10 cellular contexts compared by ENCODE assay signal in genomic region chr10:59536576-59537014, GRCh38.
DNase-seq lines count a peak whose midpoint lies in the region; ATAC-seq and TF ChIP-seq lines count a peak whose summit lies in the region.
"Had no signal": no experiment of that assay in that cellular context is flagged by ENCODE, and none has a peak within 500 bp of the region (broad histone marks: within the 10 kb centered on the region; RNA-seq: fewer than 3 reads in every experiment).

No MANE protein-coding gene starts in this region.

- H3K4me3 ChIP-seq in mucosa of rectum (ENCODE audit: low read length in 2 of 2), result no peak overlapping the region
- H3K4me3 ChIP-seq in upper lobe of right lung, result no peak overlapping the region

- no peak overlapping the region for H3K4me3 Mint-ChIP-seq in T-helper 2 cell treated with Interferon-gamma antibody and Interleukin-4, amounts not matched to agents 5 μg/mL and 100 μg/mL, for 36 hours

- no peaks in the 10 kb centered on the region for H3K27me3 ChIP-seq in mucosa of rectum (ENCODE audit: control insufficient read depth in 2 of 2, insufficient read depth in 2 of 2, low read length in 2 of 2)
- H3K27me3 ChIP-seq in upper lobe of right lung, result no peaks in the 10 kb centered on the region

- H3K27ac ChIP-seq in mucosa of rectum (ENCODE audit: low read depth in 2 of 2, low read length in 2 of 2) (peak overlapping the region; percentile 52 to 64), upper lobe of right lung (peak overlapping the region; percentile 82)
- H3K27ac ChIP-seq: KMS-11 had no signal

- H3K4me1 ChIP-seq in mucosa of rectum (ENCODE audit: control insufficient read depth in 2 of 2, insufficient read depth in 2 of 2, low read length in 2 of 2), result peaks cover 0 to 3% of the 10 kb centered on the region in 2 donors
- peaks cover 19% of the 10 kb centered on the region for H3K4me1 ChIP-seq in upper lobe of right lung

- TF ChIP-seq CTCF in upper lobe of right lung (IDR thresholded peaks at IDR 0.05), result no peak

- no peak overlapping the region for H3K27ac Mint-ChIP-seq in T-helper 2 cell treated with Interferon-gamma antibody and Interleukin-4, amounts not matched to agents 5 μg/mL and 100 μg/mL, for 36 hours

- DNase-seq in NCI-H146 (lab: John Stamatoyannopoulos, UW), result peak; percentile 24
- peak; percentile 23 for DNase-seq in fibroblast of gingiva (ENCODE audit: low read depth)
- DNase-seq in upper lobe of right lung, result no peak
- DNase-seq in activated gamma-delta T cell (lab: John Stamatoyannopoulos, UW), result no peak
- no peak for DNase-seq in middle frontal gyrus (ENCODE audit: extremely low spot score, low spot score)
- no peak for DNase-seq in T-helper 2 cell treated with Interferon-gamma antibody and Interleukin-4, amounts not matched to agents 5 μg/mL and 100 μg/mL, for 36 hours (ENCODE audit: low spot score)
- DNase-seq: activated effector memory CD4-positive, alpha-beta T cell treated with anti-CD3 and anti-CD28 coated beads, Interleukin-2, amount 50 U/mL, for 16 hours; GDM1 had no signal

- no peaks in the 10 kb centered on the region for H3K36me3 Mint-ChIP-seq in T-helper 2 cell treated with Interferon-gamma antibody and Interleukin-4, amounts not matched to agents 5 μg/mL and 100 μg/mL, for 36 hours (ENCODE audit: low read depth)

- no peaks in the 10 kb centered on the region for H3K4me1 Mint-ChIP-seq in T-helper 2 cell treated with Interferon-gamma antibody and Interleukin-4, amounts not matched to agents 5 μg/mL and 100 μg/mL, for 36 hours (ENCODE audit: low read depth)

- H3K9me3 Mint-ChIP-seq in T-helper 2 cell treated with Interferon-gamma antibody and Interleukin-4, amounts not matched to agents 5 μg/mL and 100 μg/mL, for 36 hours, result no peaks in the 10 kb centered on the region

- no peaks in the 10 kb centered on the region for H3K9me3 ChIP-seq in mucosa of rectum (ENCODE audit: control insufficient read depth in 2 of 2, low read length in 2 of 2)
- no peaks in the 10 kb centered on the region for H3K9me3 ChIP-seq in upper lobe of right lung

- no peak overlapping the region for H3K9ac ChIP-seq in mucosa of rectum (ENCODE audit: low read depth in 1 of 2, low read length in 2 of 2)
- H3K9ac ChIP-seq: KMS-11 had no signal

- H3K27me3 Mint-ChIP-seq in T-helper 2 cell treated with Interferon-gamma antibody and Interleukin-4, amounts not matched to agents 5 μg/mL and 100 μg/mL, for 36 hours (ENCODE audit: low read depth), result no peaks in the 10 kb centered on the region

- ATAC-seq in upper lobe of right lung, result peak; percentile 84

- H3K36me3 ChIP-seq in mucosa of rectum (ENCODE audit: control insufficient read depth in 2 of 2, insufficient read depth in 2 of 2, low read length in 2 of 2) (no peaks in the 10 kb centered on the region), upper lobe of right lung (no peaks in the 10 kb centered on the region)

- intact Hi-C loops in upper lobe of right lung (cut with DNase I), result no loop called here

Comparison
In these comparisons a context has a peak if more than half of its experiments do, and no peak if none do; other contexts are left out.
1. DNase-seq: peak in NCI-H146 (single experiment) and fibroblast of gingiva (single experiment); none in upper lobe of right lung (single experiment), activated gamma-delta T cell (single experiment), middle frontal gyrus (single experiment) and T-helper 2 cell treated with Interferon-gamma antibody and Interleukin-4, amounts not matched to agents 5 μg/mL and 100 μg/mL, for 36 hours (single experiment).